ENCODE assay signal across 7 cellular contexts in the genomic region with DNA sequence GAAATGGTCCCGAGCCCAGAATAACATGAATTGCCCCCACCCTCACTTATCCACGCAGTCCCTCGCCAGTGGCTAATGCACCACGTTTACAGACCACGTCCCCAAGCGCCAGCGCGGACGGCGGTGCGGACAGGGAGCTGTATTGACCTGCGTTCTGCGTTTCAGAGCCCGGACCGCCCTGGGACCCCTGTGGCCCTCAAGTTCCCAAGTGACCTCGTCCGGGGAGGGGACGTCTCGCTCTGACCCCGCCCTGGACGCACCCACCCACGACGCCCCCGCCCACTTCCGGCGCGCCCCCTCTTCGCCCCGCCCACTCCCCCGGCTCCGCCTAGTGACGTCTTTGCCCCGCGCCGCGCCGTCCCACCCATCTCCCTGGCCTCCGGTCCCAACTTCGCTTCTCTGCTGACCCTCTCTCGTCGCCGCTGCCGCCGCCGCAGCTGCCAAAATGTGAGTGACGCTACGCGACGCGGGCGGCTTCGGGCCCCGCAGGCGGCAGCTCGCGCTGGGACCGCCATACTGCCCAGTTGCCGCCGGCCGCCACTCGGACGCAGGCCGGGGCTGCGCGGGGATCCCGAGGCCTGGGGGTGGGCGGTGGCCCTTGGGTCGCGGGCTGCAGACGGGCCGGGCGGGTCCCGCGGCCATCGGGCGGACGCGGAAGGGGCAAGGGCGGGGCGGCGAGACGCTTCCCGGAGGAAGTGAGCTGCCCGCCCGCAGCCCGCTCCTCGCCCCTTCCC.
DNase-seq lines count a peak whose midpoint lies in the region; ATAC-seq lines count a peak whose summit lies in the region.

A gene with protein sequence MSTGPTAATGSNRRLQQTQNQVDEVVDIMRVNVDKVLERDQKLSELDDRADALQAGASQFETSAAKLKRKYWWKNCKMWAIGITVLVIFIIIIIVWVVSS (plus strand): TSS at position 358 of the 734 bp plus-strand sequence. CDS start 88 bp downstream, at position 446.

- ATAC-seq in GM18502 (IDR thresholded peaks at IDR 0.05; ENCODE audit: poor library complexity, unreplicated experiment), result peak; percentile 80
- peak; percentile 71 for ATAC-seq in HG02852 (IDR thresholded peaks at IDR 0.05; ENCODE audit: unreplicated experiment)

- DNase-seq in NCI-H2196 treated with DMSO at 0.1 percent for 48 hours (lab: John Stamatoyannopoulos, UW; ENCODE audit: unreplicated experiment), result peak; percentile 70
- DNase-seq in activated CD4-positive, CD25-positive, alpha-beta regulatory T cell (lab: John Stamatoyannopoulos, UW), result peak; percentile 73 to 88 (median 78)
- peak in 59 of 61 donors; percentile 40 to 91 (median 80) for DNase-seq in caudate nucleus (lab: John Stamatoyannopoulos, UW)
- DNase-seq in islet precursor cell, result peak; percentile 92
- DNase-seq in stimulated activated CD4-positive, alpha-beta T cell treated with anti-CD3 and anti-CD28 coated beads, Interleukin-12 subunit alpha, Interleukin-12 subunit beta, amount 100 ng/mL, for 48 hours (ENCODE audit: low read depth in 2 of 3, low spot score in 1 of 3), result peak; percentile 82 to 90 (median 85)

- peak within 1 kb of the TSS; percentile 93 for H3K27ac ChIP-seq in caudate nucleus (ENCODE audit: low read depth, low read length)

Comparison
In these comparisons a context has a peak if more than half of its experiments do, and no peak if none do; other contexts are left out.
1. Peak in every context shown above with its lines: DNase-seq, ATAC-seq and H3K27ac ChIP-seq.